26 cellular contexts compared by ENCODE assay signal in the genomic region with DNA sequence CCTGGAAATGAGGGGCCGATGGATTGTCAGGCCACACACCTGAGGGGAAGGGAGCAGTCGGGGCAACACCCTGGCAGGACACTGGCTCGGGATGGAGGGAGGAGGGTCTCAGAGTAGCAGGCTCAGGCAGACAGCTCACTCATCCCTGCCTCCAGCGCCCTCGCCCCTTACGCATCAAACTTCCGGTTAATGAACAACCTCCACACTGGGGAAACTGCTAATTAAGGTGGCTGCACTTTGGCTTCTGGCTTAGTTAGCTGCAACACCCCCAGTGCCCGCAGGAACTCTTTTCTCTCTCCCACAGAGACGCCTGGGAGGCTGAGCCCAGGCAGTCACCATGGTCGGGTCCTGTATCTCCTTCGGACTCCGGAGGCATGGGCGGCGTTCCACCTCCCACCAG. TPM values are rescaled to one million over a fixed set of nuclear protein-coding genes. Genes with fewer than 3 reads are reported as not detected.
"Had no signal": no experiment of that assay in that cellular context is flagged by ENCODE, and none has a peak within 500 bp of the region (broad histone marks: within the 10 kb centered on the region; RNA-seq: fewer than 3 reads in every experiment).

No MANE protein-coding gene starts in this region.

- DNase-seq: hippocampal formation; left ventricle myocardium superior; lower lobe of right lung; mammary epithelial cell; mesenchymal stem cell; naive thymus-derived CD8-positive, alpha-beta T cell; nephron progenitor cell; ovary; retina; stimulated activated CD4-positive, alpha-beta T cell treated with anti-CD3 and anti-CD28 coated beads, Interleukin-1b, Interleukin-23, amount 100 ng/mL, for 48 hours; stimulated activated CD4-positive, alpha-beta T cell treated with anti-CD3 and anti-CD28 coated beads, Interleukin-2, amount 100 ng/mL, for 48 hours; stimulated activated CD4-positive, alpha-beta T cell treated with anti-CD3 and anti-CD28 coated beads, Interleukin-4, amount 100 ng/mL, for 4 hours; stimulated activated CD8-positive, alpha-beta memory T cell treated with anti-CD3 and anti-CD28 coated beads, Interleukin-4, amount 100 ng/mL, for 48 hours; stimulated activated naive CD4-positive, alpha-beta T cell treated with Interleukin-2 at 50 U/mL for 16 hours; stimulated activated naive CD8-positive, alpha-beta T cell treated with anti-CD3 and anti-CD28 coated beads, Interleukin-15, amount 100 ng/mL, for 72 hours; substantia nigra; uterus had no signal

- H3K4me3 ChIP-seq: heart right ventricle, lower lobe of right lung, neural progenitor cell, ovary, smooth muscle cell, tibial nerve, uterus had no signal

RNA-seq across cellular contexts. Expression of a gene that starts 13.4 kb away (rescaled TPM):
- total RNA-seq: kidney epithelial cell; lower lobe of right lung; mammary epithelial cell; mucosa of gallbladder; naive thymus-derived CD8-positive, alpha-beta T cell; omental fat pad; pulmonary artery endothelial cell; smooth muscle cell; ureter had no signal
